Comparison of ENCODE assay signal across 8 cellular contexts in genomic region chr11:75475767-75476650, GRCh38. TPM values are rescaled to one million over a fixed set of nuclear protein-coding genes. Genes with fewer than 3 reads are reported as not detected.
DNase-seq lines count a peak whose midpoint lies in the region; ATAC-seq and TF ChIP-seq lines count a peak whose summit lies in the region.

No MANE protein-coding gene starts in this region.

- DNase-seq in G401 (ENCODE audit: low spot score) (peak; percentile 58), NCI-H187 treated with DMSO at 0.1 percent for 48 hours (lab: John Stamatoyannopoulos, UW) (peak; percentile 44), lung microvascular endothelial cell (ENCODE audit: low read depth in 2 of 2) (peak; percentile 39 to 73), AML-193 (lab: John Stamatoyannopoulos, UW) (no peak), Caco-2 (no peak), SW480 (ENCODE audit: low spot score) (no peak)
- peak; percentile 15 for DNase-seq in activated naive CD8-positive, alpha-beta T cell treated with anti-CD3 and anti-CD28 coated beads, Interleukin-2, amount 50 U/mL, for 24 hours

- H3K27me3 Mint-ChIP-seq in activated naive CD8-positive, alpha-beta T cell treated with anti-CD3 and anti-CD28 coated beads, Interleukin-2, amount 50 U/mL, for 24 hours = no peaks in the 10 kb centered on the region
- H3K27me3 Mint-ChIP-seq in Caco-2 (ENCODE audit: insufficient read depth, unreplicated experiment) = no peaks in the 10 kb centered on the region

- TF ChIP-seq CTCF in Caco-2 (IDR thresholded peaks at IDR 0.05; ENCODE audit: insufficient read depth in 1 of 2, low read depth in 1 of 2, low read length in 1 of 2, severe bottlenecking in 1 of 2, unreplicated experiment in 1 of 2) = no peak

- peaks cover 10% of the 10 kb centered on the region for H3K4me1 ChIP-seq in Caco-2

- peak; percentile 55 for ATAC-seq in activated naive CD8-positive, alpha-beta T cell treated with anti-CD3 and anti-CD28 coated beads, Interleukin-2, amount 50 U/mL, for 24 hours
- no peak for ATAC-seq in GM19463 (IDR thresholded peaks at IDR 0.05; ENCODE audit: unreplicated experiment)

- H3K4me1 Mint-ChIP-seq in activated naive CD8-positive, alpha-beta T cell treated with anti-CD3 and anti-CD28 coated beads, Interleukin-2, amount 50 U/mL, for 24 hours = peaks cover 14% of the 10 kb centered on the region
- H3K4me1 Mint-ChIP-seq in Caco-2 (ENCODE audit: low read depth, unreplicated experiment) = no peaks in the 10 kb centered on the region

- no TSS peak for BruUV-seq in Caco-2 (replicated peaks; lab: Mats Ljungman, UMichigan)

- H3K4me3 Mint-ChIP-seq in activated naive CD8-positive, alpha-beta T cell treated with anti-CD3 and anti-CD28 coated beads, Interleukin-2, amount 50 U/mL, for 24 hours = no peak overlapping the region
- H3K4me3 Mint-ChIP-seq in Caco-2 (ENCODE audit: unreplicated experiment) = no peak overlapping the region

- no peaks in the 10 kb centered on the region for H3K36me3 Mint-ChIP-seq in activated naive CD8-positive, alpha-beta T cell treated with anti-CD3 and anti-CD28 coated beads, Interleukin-2, amount 50 U/mL, for 24 hours (ENCODE audit: low read depth)
- no peaks in the 10 kb centered on the region for H3K36me3 Mint-ChIP-seq in Caco-2 (ENCODE audit: insufficient read depth, unreplicated experiment)

- CTCF ChIA-PET in Caco-2 (lab: Charles Lee) = interaction anchor here (1.6 kb wide), 1 partner anchor 25 kb away, joined by 5 read pairs; no protein-coding TSS in a partner anchor

- in situ Hi-C loops in G401 (cut with HindIII; ENCODE audit: low sequenced_read_pairs) = loop anchor here (5.0 kb wide), 1 partner anchor 46 kb away; no protein-coding TSS in a partner anchor

- no peaks in the 10 kb centered on the region for H3K36me3 ChIP-seq in Caco-2 (ENCODE audit: control insufficient read depth, insufficient read depth, low read length)

- no peaks in the 10 kb centered on the region for H3K27me3 ChIP-seq in Caco-2 (replicated peaks; ENCODE audit: control insufficient read depth, insufficient read depth, low read length)

- no peaks in the 10 kb centered on the region for H3K9me3 Mint-ChIP-seq in activated naive CD8-positive, alpha-beta T cell treated with anti-CD3 and anti-CD28 coated beads, Interleukin-2, amount 50 U/mL, for 24 hours
- H3K9me3 Mint-ChIP-seq in Caco-2 (ENCODE audit: unreplicated experiment) = no peaks in the 10 kb centered on the region

- peak overlapping the region; percentile 65 for H3K27ac Mint-ChIP-seq in activated naive CD8-positive, alpha-beta T cell treated with anti-CD3 and anti-CD28 coated beads, Interleukin-2, amount 50 U/mL, for 24 hours
- H3K27ac Mint-ChIP-seq in Caco-2 (ENCODE audit: unreplicated experiment) = no peak overlapping the region

- no peaks in the 10 kb centered on the region for H3K9me3 ChIP-seq in Caco-2

- intact Hi-C loops in Caco-2 (cut with micrococcal nuclease; ENCODE audit: unreplicated experiment) = no loop called here

- POLR2A ChIA-PET in Caco-2 (lab: Charles Lee) = no interaction called here

- H3K4me3 ChIP-seq in Caco-2 (ENCODE audit: low read depth, low read length) = no peak overlapping the region

RNA-seq across cellular contexts. Expression of gene KLHL35, which starts 43.0 kb away (rescaled TPM):
- total RNA-seq in G401 (2014; rRNA removed; shearing (Covaris generic)) = not detected in 2 replicates
- 1.6 and 1.7 TPM in 2 replicates for total RNA-seq in lung microvascular endothelial cell
- total RNA-seq in Caco-2 (2022) = 46.0 and 51.4 TPM in 2 replicates

RNA-seq across cellular contexts. Expression of gene GDPD5, which starts 49.7 kb away (rescaled TPM):
- 4.6 and 10.8 TPM in 2 replicates for total RNA-seq in G401 (2014; rRNA removed; shearing (Covaris generic))
- 14.2 and 15.9 TPM in 2 replicates for total RNA-seq in lung microvascular endothelial cell
- 25.7 and 28.6 TPM in 2 replicates for total RNA-seq in Caco-2 (2022)

Comparison
In these comparisons a context has a peak if more than half of its experiments do, and no peak if none do; other contexts are left out.
1. DNase-seq: peak in G401 (single experiment), NCI-H187 treated with DMSO at 0.1 percent for 48 hours (single experiment), activated naive CD8-positive, alpha-beta T cell treated with anti-CD3 and anti-CD28 coated beads, Interleukin-2, amount 50 U/mL, for 24 hours (single experiment) and lung microvascular endothelial cell (2 of 2); none in AML-193 (0 of 2), Caco-2 (0 of 2) and SW480 (single experiment).
2. RNA of gene KLHL35, which starts 43.0 kb away (total RNA-seq): 46.0 to 51.4 TPM in Caco-2; 1.6 to 1.7 TPM in lung microvascular endothelial cell and not detected in G401; every median in the first group is over 10 times any median in the second.